ENCODE assay signal across 8 cellular contexts in the genomic region with DNA sequence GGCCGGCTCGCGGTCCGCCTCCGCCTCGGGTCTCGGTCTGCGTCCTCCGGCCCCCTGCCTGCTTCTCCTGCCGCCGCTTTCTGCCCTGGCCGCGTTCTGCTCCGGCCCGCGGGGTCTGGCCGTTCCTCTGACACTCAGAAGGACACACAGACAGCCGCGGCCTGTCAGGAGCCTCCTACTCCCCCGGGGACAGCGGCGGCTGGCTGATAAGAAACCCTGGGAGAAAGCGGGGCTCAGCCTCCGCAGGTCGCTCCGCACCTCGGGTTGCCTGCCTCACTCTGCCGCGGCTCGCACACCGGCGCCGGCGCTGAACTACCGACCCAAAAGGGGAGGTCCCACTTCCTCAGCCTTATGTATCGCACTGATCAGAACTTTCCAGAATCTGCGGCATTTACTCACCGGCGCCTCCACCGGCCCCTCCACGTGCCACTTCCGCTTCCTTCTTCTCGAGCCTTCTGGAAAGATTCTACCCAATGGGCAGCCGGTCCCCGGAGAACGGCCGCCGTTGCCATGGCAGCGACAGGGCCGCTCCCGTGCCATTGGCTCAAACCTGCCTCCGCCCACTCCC. TPM values are rescaled to one million over a fixed set of nuclear protein-coding genes. Genes with fewer than 3 reads are reported as not detected.
DNase-seq lines count a peak whose midpoint lies in the region; ATAC-seq, FAIRE-seq and TF ChIP-seq lines count a peak whose summit lies in the region.

A gene (minus strand): TSS at position 322 of the 568 bp plus-strand sequence. CDS start 322 bp downstream, outside the sequence.

- peaks cover 12% of the 10 kb centered on the region for H3K27me3 Mint-ChIP-seq in brain

- H3K9me3 Mint-ChIP-seq in brain: peaks cover 0 to 4% (median 0%) of the 10 kb centered on the region in 5 experiments

- intact Hi-C loops in gastrocnemius medialis (cut with DNase I; ENCODE audit: low total_unique reads): loop anchor here (1.0 to 5.0 kb wide), 5 partner anchors 39 to 1376 kb away; a partner anchor contains a TSS

- H3K4me1 Mint-ChIP-seq in brain: peaks cover 54% of the 10 kb centered on the region

- in situ Hi-C loops in gastrocnemius medialis (cut with MboI; ENCODE audit: low sequenced_read_pairs in 4 of 4): loop anchor here in 1 of 4 donors (25.0 kb wide), 1 partner anchor 549 kb away; a partner anchor contains a TSS

- no peaks in the 10 kb centered on the region for H3K36me3 ChIP-seq in iPS DF 6.9 (ENCODE audit: control insufficient read depth, insufficient read depth, low read length)
- H3K36me3 ChIP-seq in gastrocnemius medialis: peaks cover 0 to 12% of the 10 kb centered on the region in 2 donors

- no peaks in the 10 kb centered on the region; the same call in 1 of the 2 replicates for H3K4me1 ChIP-seq in iPS DF 6.9 (ENCODE audit: control insufficient read depth, insufficient read depth, low read length)
- peaks cover 28 to 42% of the 10 kb centered on the region in 2 donors for H3K4me1 ChIP-seq in gastrocnemius medialis

- DNase-seq in GM18507 (ENCODE audit: extremely low spot score, insufficient read length, low read depth) (peak; percentile 86), NCI-H2029 treated with DMSO at 0.1 percent for 48 hours (lab: John Stamatoyannopoulos, UW) (peak; percentile 82), T-helper 9 cell (peak; percentile 97), iPS DF 6.9 (ENCODE audit: low read depth, low spot score) (peak; percentile 79), gastrocnemius medialis (peak; percentile 97 to 98)

- FAIRE-seq in GM18507 (lab: Jason Lieb, UNC): peak; percentile 97

- peak within 1 kb of the TSS; percentile 90 for H3K27ac ChIP-seq in 22Rv1
- H3K27ac ChIP-seq in iPS DF 6.9 (ENCODE audit: low read length): no peak within 1 kb of the TSS
- peak within 1 kb of the TSS; percentile 84 to 98 (median 96) for H3K27ac ChIP-seq in gastrocnemius medialis

- H3K4me3 Mint-ChIP-seq in brain: peak within 1 kb of the TSS; percentile 93 to 97 (median 96)

- ATAC-seq in HG02981 (IDR thresholded peaks at IDR 0.05; ENCODE audit: unreplicated experiment) (peak; percentile 78), gastrocnemius medialis (peak; percentile 93 to 95)

- TF ChIP-seq CTCF in 22Rv1 (IDR thresholded peaks at IDR 0.05): peak; percentile 34
- peak in 1 of 2 experiments; percentile 50 for TF ChIP-seq CTCF in brain (conservative IDR thresholded peaks at IDR 0.05)
- peak in 1 of 5 experiments; percentile 28 for TF ChIP-seq CTCF in gastrocnemius medialis (IDR thresholded peaks at IDR 0.05 in 4 of 5, conservative IDR thresholded peaks at IDR 0.05 in 1 of 5)

- H3K27ac Mint-ChIP-seq in brain: peak within 1 kb of the TSS; percentile 96 to 100 (median 99)

- no CpG with 5 or more reads among the region's 52 CpGs for WGBS in iPS DF 6.9 (ENCODE audit: insufficient coverage, insufficient read length)

- H3K27me3 ChIP-seq in iPS DF 6.9 (ENCODE audit: control insufficient read depth, insufficient read depth, low read length): no peaks in the 10 kb centered on the region
- H3K27me3 ChIP-seq in gastrocnemius medialis: no peaks in the 10 kb centered on the region

- peak; percentile 74 to 93 for TF ChIP-seq POLR2A in gastrocnemius medialis (IDR thresholded peaks at IDR 0.05)

- H3K9me3 ChIP-seq in iPS DF 6.9 (ENCODE audit: control insufficient read depth, insufficient read depth, low read length): no peaks in the 10 kb centered on the region
- H3K9me3 ChIP-seq in gastrocnemius medialis: no peaks in the 10 kb centered on the region

- H3K36me3 Mint-ChIP-seq in brain: peaks cover 24% of the 10 kb centered on the region

- H3K4me3 ChIP-seq in iPS DF 6.9 (ENCODE audit: low read length) (peak within 1 kb of the TSS; percentile 93), gastrocnemius medialis (peak within 1 kb of the TSS; percentile 82 to 95 (median 93))

RNA-seq across cellular contexts. Expression of the gene that starts here (rescaled TPM):
- polyA plus RNA-seq in brain (ENCODE audit: insufficient read depth, low read depth, low replicate concordance): 52.4 TPM
- total RNA-seq in gastrocnemius medialis: 10 to 100 TPM; 23.0 to 57.7 (median 30.6) TPM
